Comparison of ENCODE assay signal across 10 cellular contexts in genomic region chr10:15439381-15439837, GRCh38.
DNase-seq lines count a peak whose midpoint lies in the region; TF ChIP-seq lines count a peak whose summit lies in the region.
"Had no signal": no experiment of that assay in that cellular context is flagged by ENCODE, and none has a peak within 500 bp of the region (broad histone marks: within the 10 kb centered on the region; RNA-seq: fewer than 3 reads in every experiment).

No MANE protein-coding gene starts in this region.

- H3K4me3 ChIP-seq in dorsolateral prefrontal cortex (peak overlapping the region in 40 of 59 donors; percentile 0 to 52 (median 29)), mesendoderm (ENCODE audit: low read length) (no peak overlapping the region)

- peak overlapping the region; percentile 59 for H3K56ac ChIP-seq in mesendoderm (ENCODE audit: low read length)

- H2BK120ac ChIP-seq in mesendoderm (ENCODE audit: low read depth, low read length) = no peak overlapping the region

- H3K27ac ChIP-seq in dorsolateral prefrontal cortex = peak overlapping the region in 15 of 59 donors; percentile 2 to 81 (median 54)
- no peak overlapping the region for H3K27ac ChIP-seq in mesendoderm (ENCODE audit: low read depth, low read length)
- H3K27ac ChIP-seq: HL-60 had no signal

- H3K4me2 ChIP-seq in mesendoderm (ENCODE audit: low read length) = peak overlapping the region; percentile 5

- H3K4ac ChIP-seq in mesendoderm (ENCODE audit: low read depth, low read length) = no peak overlapping the region

- H3K9ac ChIP-seq in mesendoderm (ENCODE audit: low read length) = peak overlapping the region; percentile 49

- H3K4me1 ChIP-seq in mesendoderm (ENCODE audit: control insufficient read depth, low read depth, low read length) = no peaks in the 10 kb centered on the region

- no peak overlapping the region for H2BK15ac ChIP-seq in mesendoderm (replicated peaks; ENCODE audit: low read depth)

- no peak overlapping the region for H4K5ac ChIP-seq in mesendoderm (ENCODE audit: low read length)

- no peak overlapping the region for H2BK5ac ChIP-seq in mesendoderm (ENCODE audit: low read length)

- DNase-seq in NCI-H748 (lab: John Stamatoyannopoulos, UW; ENCODE audit: unreplicated experiment) = peak; percentile 30
- DNase-seq in NCI-H748 treated with DMSO at 0.1 percent for 48 hours (lab: John Stamatoyannopoulos, UW) = no peak
- peak in 1 of 10 donors; percentile 62 for DNase-seq in dorsolateral prefrontal cortex
- peak; percentile 71 for DNase-seq in mesendoderm
- DNase-seq in ureter (ENCODE audit: low spot score) = peak; percentile 48
- DNase-seq in GM19240 (ENCODE audit: insufficient read length, low spot score) = no peak
- DNase-seq in NCI-H2081 (lab: John Stamatoyannopoulos, UW) = no peak
- DNase-seq in effector CD4-positive, alpha-beta T cell = no peak
- DNase-seq: activated effector memory CD4-positive, alpha-beta T cell treated with Interleukin-2 at 50 U/mL for 16 hours had no signal

- no peaks in the 10 kb centered on the region for H3K36me3 ChIP-seq in mesendoderm (ENCODE audit: control insufficient read depth, insufficient read depth, low read length)

- H3K27me3 ChIP-seq in dorsolateral prefrontal cortex (peaks cover 0 to 3% (median 0%) of the 10 kb centered on the region in 45 donors), mesendoderm (ENCODE audit: insufficient read depth, low read length, poor library complexity) (no peaks in the 10 kb centered on the region)

- no peak overlapping the region for H3K23ac ChIP-seq in mesendoderm (ENCODE audit: low read length)

- H2AK5ac ChIP-seq in mesendoderm (ENCODE audit: low read length) = no peak overlapping the region

- H4K8ac ChIP-seq in mesendoderm (ENCODE audit: low read depth, low read length) = no peak overlapping the region

- WGBS in mesendoderm (ENCODE audit: extremely low coverage, insufficient coverage, low lambda C conversion rate) = no CpG with 5 or more reads among the region's 12 CpGs

- no peak overlapping the region for H3K18ac ChIP-seq in mesendoderm (ENCODE audit: low read length)

- no peaks in the 10 kb centered on the region for H3K79me1 ChIP-seq in mesendoderm (ENCODE audit: low read length)

- intact Hi-C loops in dorsolateral prefrontal cortex (cut with DNase I) = loop anchor here in 1 of 2 donors (10.0 kb wide), 1 partner anchor 145 kb away; no protein-coding TSS in a partner anchor

- peak in 6 of 56 donors; percentile 8 to 28 (median 11) for TF ChIP-seq CTCF in dorsolateral prefrontal cortex (IDR thresholded peaks at IDR 0.05 in 54 of 56, conservative IDR thresholded peaks at IDR 0.05 in 2 of 56; ENCODE audit: low read depth in 1 of 56, partially characterized antibody in 56 of 56)

- H3K79me2 ChIP-seq in mesendoderm (ENCODE audit: control insufficient read depth, insufficient read depth, low read length) = no peaks in the 10 kb centered on the region

Comparison
In these comparisons a context has a peak if more than half of its experiments do, and no peak if none do; other contexts are left out.
1. DNase-seq: peak in NCI-H748 (single experiment), mesendoderm (single experiment) and ureter (single experiment); none in NCI-H748 treated with DMSO at 0.1 percent for 48 hours (single experiment), GM19240 (single experiment), NCI-H2081 (0 of 2) and effector CD4-positive, alpha-beta T cell (single experiment).